In the genomic region with DNA sequence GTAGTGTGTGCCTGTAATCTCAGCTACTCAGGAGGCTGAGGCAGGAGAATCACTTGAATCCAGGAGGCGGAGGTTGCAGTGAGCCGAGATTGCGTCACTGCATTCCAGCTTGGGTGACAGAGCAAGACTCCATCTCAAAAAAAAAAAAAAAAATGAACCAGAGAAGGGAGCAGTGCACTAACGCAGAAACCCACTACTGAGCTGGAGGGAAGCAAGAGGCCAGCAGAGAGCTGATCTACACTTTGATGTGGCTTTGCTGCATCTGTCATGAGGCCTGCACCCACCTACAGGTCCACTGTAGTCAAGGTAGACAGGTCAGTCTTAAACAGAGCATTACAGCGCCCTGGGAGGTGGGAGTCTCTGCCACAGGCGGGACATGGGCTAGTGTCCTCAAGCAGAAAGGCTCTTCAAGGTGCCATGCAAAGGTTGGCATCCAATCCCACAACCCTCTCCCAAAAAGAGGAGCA, we compare ENCODE assay signal across 21 cellular contexts. TPM values are rescaled to one million over a fixed set of nuclear protein-coding genes. Genes with fewer than 3 reads are reported as not detected.
"Had no signal": no experiment of that assay in that cellular context is flagged by ENCODE, and none has a peak within 500 bp of the region (broad histone marks: within the 10 kb centered on the region; RNA-seq: fewer than 3 reads in every experiment).

No MANE protein-coding gene starts in this region.

- H3K9me3 ChIP-seq: colonic mucosa, gastroesophageal sphincter, mucosa of descending colon, tibial artery, vagina had no signal

- H3K36me3 Mint-ChIP-seq: brain; stimulated activated memory B cell treated with anti-CD40 and anti-IgM and Interleukin-4, amounts not matched to agents 10 μg/mL and 1 μg/mL and 100 μg/mL, for 72 hours had no signal

- H3K27me3 Mint-ChIP-seq: activated naive CD8-positive, alpha-beta T cell had no signal

- H3K27ac ChIP-seq: colonic mucosa, gastroesophageal sphincter, left ventricle myocardium inferior, tibial artery, vagina had no signal

- H3K4me1 ChIP-seq: colonic mucosa, gastroesophageal sphincter, left ventricle myocardium inferior, tibial artery, vagina had no signal

- H3K36me3 ChIP-seq: colonic mucosa, gastroesophageal sphincter, left ventricle myocardium inferior, tibial artery, vagina had no signal

- H3K9me3 Mint-ChIP-seq: activated CD4-positive, alpha-beta memory T cell treated with anti-CD3 and anti-CD28 coated beads, Interleukin-2, amount 10 ng/mL, durations not matched to agents 7 days and 5 days; brain had no signal

- H3K4me3 ChIP-seq: colonic mucosa, gastroesophageal sphincter, left ventricle myocardium inferior, mucosa of descending colon, tibial artery, vagina had no signal

- H3K4me3 Mint-ChIP-seq: activated CD4-positive, alpha-beta memory T cell treated with anti-CD3 and anti-CD28 coated beads, Interleukin-2, amount 10 ng/mL, durations not matched to agents 7 days and 5 days; activated naive CD8-positive, alpha-beta T cell; brain; naive thymus-derived CD4-positive, alpha-beta T cell; stimulated activated memory B cell treated with anti-CD40 and anti-IgM and Interleukin-4, amounts not matched to agents 10 μg/mL and 1 μg/mL and 100 μg/mL, for 72 hours had no signal

- H3K4me1 Mint-ChIP-seq: brain; stimulated activated memory B cell treated with anti-CD40 and anti-IgM and Interleukin-4, amounts not matched to agents 10 μg/mL and 1 μg/mL and 100 μg/mL, for 72 hours had no signal

- H3K27ac Mint-ChIP-seq: activated CD4-positive, alpha-beta memory T cell treated with anti-CD3 and anti-CD28 coated beads, Interleukin-2, amount 10 ng/mL, durations not matched to agents 7 days and 5 days; activated naive CD8-positive, alpha-beta T cell; brain; naive thymus-derived CD4-positive, alpha-beta T cell; stimulated activated memory B cell treated with anti-CD40 and anti-IgM and Interleukin-4, amounts not matched to agents 10 μg/mL and 1 μg/mL and 100 μg/mL, for 72 hours had no signal

- DNase-seq: activated CD4-positive, alpha-beta memory T cell treated with anti-CD3 and anti-CD28 coated beads, Interleukin-2, amount 10 ng/mL, durations not matched to agents 7 days and 5 days; activated CD4-positive, alpha-beta T cell treated with anti-CD3 and anti-CD28 coated beads for 1 hour; activated gamma-delta T cell treated with Interleukin-2 at 50 U/mL for 16 hours; amygdala; central memory CD4-positive, alpha-beta T cell; colonic mucosa; left ventricle myocardium inferior; mucosa of descending colon; naive thymus-derived CD4-positive, alpha-beta T cell; retina; stimulated activated CD4-positive, alpha-beta T cell treated with anti-CD3 and anti-CD28 coated beads, Interleukin-2, amount 100 ng/mL, for 48 hours; T-helper 1 cell; T1000; tibial artery had no signal

- ATAC-seq: gastroesophageal sphincter; mucosa of descending colon; naive thymus-derived CD4-positive, alpha-beta T cell; stimulated activated memory B cell treated with anti-CD40 and anti-IgM and Interleukin-4, amounts not matched to agents 10 μg/mL and 1 μg/mL and 100 μg/mL, for 72 hours had no signal

- H3K27me3 ChIP-seq: colonic mucosa, vagina had no signal

RNA-seq across cellular contexts. Expression of a gene that starts 30.0 kb away (rescaled TPM):
- total RNA-seq: activated CD4-positive, alpha-beta memory T cell treated with anti-CD3 and anti-CD28 coated beads, Interleukin-2, amount 10 ng/mL, durations not matched to agents 7 days and 5 days; fibroblast of lung; gastroesophageal sphincter; left ventricle myocardium inferior; naive thymus-derived CD4-positive, alpha-beta T cell; skeletal muscle tissue; vagina had no signal
- polyA plus RNA-seq: fibroblast of lung; naive thymus-derived CD4-positive, alpha-beta T cell had no signal
